Comparison of ENCODE assay signal across 8 cellular contexts in the genomic region with DNA sequence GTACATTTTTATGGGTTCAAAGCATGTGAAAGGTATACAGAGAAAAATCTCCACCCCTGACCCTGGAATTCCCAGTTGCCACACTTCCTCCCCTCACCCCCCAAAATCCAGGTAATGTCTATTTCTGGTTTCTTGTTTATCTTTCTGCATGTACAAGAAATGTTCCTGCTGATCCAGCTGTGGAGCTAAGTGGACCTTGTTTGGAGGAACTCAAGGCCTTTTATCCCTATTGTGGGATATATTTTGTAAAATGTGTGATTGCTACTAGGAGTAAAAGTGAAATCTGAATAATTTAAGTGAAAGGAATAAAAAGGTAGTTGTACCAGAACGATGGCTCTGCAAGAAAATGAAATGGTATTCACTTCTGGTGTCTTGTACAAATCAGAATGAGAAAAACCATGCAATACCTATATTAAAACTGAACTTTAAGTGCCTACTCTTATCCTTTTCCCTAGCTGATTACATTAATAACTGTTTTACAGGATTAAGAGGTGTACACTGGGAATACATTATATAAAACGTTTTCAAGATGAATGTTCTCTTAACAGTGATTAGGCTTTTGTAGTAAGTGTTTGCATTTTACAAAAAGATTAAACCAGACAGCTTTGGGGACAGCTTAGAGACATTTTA. TPM values are rescaled to one million over a fixed set of nuclear protein-coding genes. Genes with fewer than 3 reads are reported as not detected.
DNase-seq lines count a peak whose midpoint lies in the region; ATAC-seq, FAIRE-seq and TF ChIP-seq lines count a peak whose summit lies in the region.

No MANE protein-coding gene starts in this region.

- peaks cover 16% of the 10 kb centered on the region for H3K4me1 Mint-ChIP-seq in astrocyte (ENCODE audit: low read depth, unreplicated experiment)
- peaks cover 15% of the 10 kb centered on the region for H3K4me1 Mint-ChIP-seq in memory B cell

- intact Hi-C loops in heart right ventricle (cut with DNase I): loop anchor here in 4 of 10 donors (5.0 kb wide), 2 partner anchors 37 to 72 kb away; no protein-coding TSS in a partner anchor
- intact Hi-C loops in left cardiac atrium (cut with DNase I): loop anchor here (5.0 kb wide), 1 partner anchor 37 kb away; no protein-coding TSS in a partner anchor
- intact Hi-C loops in upper lobe of right lung (cut with DNase I): no loop called here

- H3K36me3 Mint-ChIP-seq in astrocyte (ENCODE audit: low read depth, unreplicated experiment) (no peaks in the 10 kb centered on the region), memory B cell (no peaks in the 10 kb centered on the region)

- TF ChIP-seq CTCF in heart right ventricle (IDR thresholded peaks at IDR 0.05) (no peak), astrocyte (IDR thresholded peaks at IDR 0.05; ENCODE audit: insufficient read depth, low read depth, low read length) (no peak), upper lobe of right lung (IDR thresholded peaks at IDR 0.05) (no peak)

- no peaks in the 10 kb centered on the region for H3K9me3 Mint-ChIP-seq in astrocyte (ENCODE audit: unreplicated experiment)
- no peaks in the 10 kb centered on the region for H3K9me3 Mint-ChIP-seq in memory B cell

- H3K4me3 Mint-ChIP-seq in astrocyte (ENCODE audit: unreplicated experiment) (peak overlapping the region; percentile 90), memory B cell (peak overlapping the region; percentile 60)

- peaks cover 49% of the 10 kb centered on the region for H4K20me1 ChIP-seq in astrocyte (ENCODE audit: insufficient read depth, low read length)

- H3K4me3 ChIP-seq in heart right ventricle: peak overlapping the region in 9 of 10 donors; percentile 68 to 95 (median 86)
- H3K4me3 ChIP-seq in astrocyte (ENCODE audit: insufficient read depth, low read depth, low read length): peak overlapping the region; percentile 82
- peak overlapping the region; percentile 92 for H3K4me3 ChIP-seq in upper lobe of right lung

- no peaks in the 10 kb centered on the region for H3K27me3 Mint-ChIP-seq in astrocyte (ENCODE audit: low read depth, unreplicated experiment)
- no peaks in the 10 kb centered on the region for H3K27me3 Mint-ChIP-seq in memory B cell

- no peak for FAIRE-seq in astrocyte (lab: Jason Lieb, UNC)

- H3K4me1 ChIP-seq in heart right ventricle (peaks cover 4 to 73% (median 53%) of the 10 kb centered on the region in 9 donors), astrocyte (ENCODE audit: insufficient read depth, low read length) (peaks cover 24% of the 10 kb centered on the region), upper lobe of right lung (peaks cover 42% of the 10 kb centered on the region)

- H3K9ac ChIP-seq in astrocyte (ENCODE audit: low read length): peak overlapping the region; percentile 91

- H3K4me2 ChIP-seq in astrocyte (ENCODE audit: low read length): peak overlapping the region; percentile 97

- no peaks in the 10 kb centered on the region for H3K27me3 ChIP-seq in heart right ventricle
- no peaks in the 10 kb centered on the region for H3K27me3 ChIP-seq in astrocyte (ENCODE audit: insufficient read depth, low read length)
- no peaks in the 10 kb centered on the region for H3K27me3 ChIP-seq in upper lobe of right lung

- H3K27ac ChIP-seq in heart right ventricle (peak overlapping the region in 9 of 10 donors; percentile 91 to 99 (median 97)), astrocyte (ENCODE audit: low read depth, low read length) (peak overlapping the region; percentile 87), upper lobe of right lung (peak overlapping the region; percentile 94)

- peaks cover 89% of the 10 kb centered on the region for H3K79me2 ChIP-seq in astrocyte (ENCODE audit: insufficient read depth, low read length)

- H3K27ac Mint-ChIP-seq in astrocyte (ENCODE audit: unreplicated experiment) (peak overlapping the region; percentile 96), memory B cell (peak overlapping the region; percentile 95)

- H3K9me3 ChIP-seq in heart right ventricle (no peaks in the 10 kb centered on the region), astrocyte (ENCODE audit: insufficient read depth, low read depth, low read length) (no peaks in the 10 kb centered on the region), upper lobe of right lung (no peaks in the 10 kb centered on the region)

- no peak for ATAC-seq in heart right ventricle
- no peak for ATAC-seq in left cardiac atrium
- ATAC-seq in memory B cell (ENCODE audit: low read depth): no peak
- ATAC-seq in upper lobe of right lung: no peak
- ATAC-seq in HG03342 (IDR thresholded peaks at IDR 0.05; ENCODE audit: unreplicated experiment): no peak
- no peak for ATAC-seq in GM21786 (IDR thresholded peaks at IDR 0.05; ENCODE audit: unreplicated experiment)

- no peak for DNase-seq in heart right ventricle
- DNase-seq in left cardiac atrium: no peak
- DNase-seq in astrocyte (ENCODE audit: low read depth): no peak
- DNase-seq in memory B cell (ENCODE audit: low spot score in 2 of 2): no peak
- DNase-seq in upper lobe of right lung: no peak
- DNase-seq in ureter (ENCODE audit: low spot score): no peak

- WGBS in heart right ventricle, 2 donors: 5 to 7% methylated on average over 2 of the region's 2 CpGs

- no peaks in the 10 kb centered on the region for H3K36me3 ChIP-seq in heart right ventricle
- H3K36me3 ChIP-seq in astrocyte (ENCODE audit: insufficient read depth, low read length): no peaks in the 10 kb centered on the region
- H3K36me3 ChIP-seq in upper lobe of right lung: no peaks in the 10 kb centered on the region

- H2AFZ ChIP-seq in astrocyte (ENCODE audit: low read depth, low read length): no peak overlapping the region

RNA-seq across cellular contexts. Expression of a gene that starts 3.1 kb away (rescaled TPM):
- total RNA-seq in heart right ventricle (10 to 100 TPM; 24.1 to 34.4 (median 28.1) TPM), left cardiac atrium (10 to 100 TPM; 27.8 to 36.5 TPM), astrocyte (33.2 and 35.0 TPM in 2 replicates), upper lobe of right lung (53.1 TPM), ureter (85.2 TPM)
- polyA plus RNA-seq in heart right ventricle: 10 to 100 TPM; 11.2 to 12.4 TPM

RNA-seq across cellular contexts. Expression of a gene that starts 43.1 kb away (rescaled TPM):
- 1 to 10 TPM; 2.1 to 6.3 (median 3.2) TPM for total RNA-seq in heart right ventricle
- polyA plus RNA-seq in heart right ventricle: 1 to 10 TPM; 4.5 to 8.6 TPM
- total RNA-seq in left cardiac atrium: 1 to 10 TPM; 3.9 to 4.0 TPM
- 1.3 and 1.7 TPM in 2 replicates for total RNA-seq in astrocyte
- total RNA-seq in upper lobe of right lung: 0.93 TPM
- total RNA-seq in ureter: 0.96 TPM
